In genomic region chr21:45741691-45742090, GRCh38 we compare ENCODE assay signal across 19 cellular contexts.
"Had no signal": no experiment of that assay in that cellular context is flagged by ENCODE, and none has a peak within 500 bp of the region (broad histone marks: within the 10 kb centered on the region; RNA-seq: fewer than 3 reads in every experiment).

No MANE protein-coding gene starts in this region.

- H3K27me3 Mint-ChIP-seq: activated naive CD8-positive, alpha-beta T cell treated with anti-CD3 and anti-CD28 coated beads, Interleukin-2, amount 10 ng/mL, durations not matched to agents 7 days and 5 days; activated T-cell treated with anti-CD3 and anti-CD28 coated beads, Interleukin-2, amount 50 U/mL, for 24 hours; memory B cell had no signal

- H3K27ac ChIP-seq: colonic mucosa, heart left ventricle, left ventricle myocardium inferior, psoas muscle, sigmoid colon, thyroid gland, vagina had no signal

- H3K4me3 Mint-ChIP-seq: activated CD8-positive, alpha-beta memory T cell treated with anti-CD3 and anti-CD28 coated beads, Interleukin-2, amount 10 ng/mL, durations not matched to agents 7 days and 5 days; activated naive CD8-positive, alpha-beta T cell treated with anti-CD3 and anti-CD28 coated beads, Interleukin-2, amount 10 ng/mL, durations not matched to agents 7 days and 5 days; activated T-cell treated with anti-CD3 and anti-CD28 coated beads, Interleukin-2, amount 50 U/mL, for 24 hours; memory B cell; nephron progenitor cell had no signal

- FAIRE-seq: astrocyte, kidney had no signal

- H3K4me1 Mint-ChIP-seq: activated CD8-positive, alpha-beta memory T cell treated with anti-CD3 and anti-CD28 coated beads, Interleukin-2, amount 10 ng/mL, durations not matched to agents 7 days and 5 days; memory B cell had no signal

- H3K9me3 Mint-ChIP-seq: activated naive CD8-positive, alpha-beta T cell treated with anti-CD3 and anti-CD28 coated beads, Interleukin-2, amount 10 ng/mL, durations not matched to agents 7 days and 5 days; memory B cell had no signal

- H3K36me3 Mint-ChIP-seq: activated naive CD8-positive, alpha-beta T cell treated with anti-CD3 and anti-CD28 coated beads, Interleukin-2, amount 10 ng/mL, durations not matched to agents 7 days and 5 days had no signal

- ATAC-seq: activated CD8-positive, alpha-beta memory T cell treated with anti-CD3 and anti-CD28 coated beads, Interleukin-2, amount 10 ng/mL, durations not matched to agents 7 days and 5 days; psoas muscle had no signal

- H3K27ac Mint-ChIP-seq: activated CD8-positive, alpha-beta memory T cell treated with anti-CD3 and anti-CD28 coated beads, Interleukin-2, amount 10 ng/mL, durations not matched to agents 7 days and 5 days; activated naive CD8-positive, alpha-beta T cell treated with anti-CD3 and anti-CD28 coated beads, Interleukin-2, amount 10 ng/mL, durations not matched to agents 7 days and 5 days; activated T-cell treated with anti-CD3 and anti-CD28 coated beads, Interleukin-2, amount 50 U/mL, for 24 hours; memory B cell; nephron progenitor cell had no signal

- DNase-seq: activated CD8-positive, alpha-beta memory T cell treated with anti-CD3 and anti-CD28 coated beads, Interleukin-2, amount 10 ng/mL, durations not matched to agents 7 days and 5 days; activated effector memory CD4-positive, alpha-beta T cell treated with Interleukin-2 at 50 U/mL for 16 hours; activated naive CD8-positive, alpha-beta T cell treated with anti-CD3 and anti-CD28 coated beads, Interleukin-2, amount 10 ng/mL, durations not matched to agents 7 days and 5 days; activated T-cell treated with anti-CD3 and anti-CD28 coated beads, Interleukin-2, amount 50 U/mL, for 24 hours; colonic mucosa; effector CD4-positive, alpha-beta T cell; foreskin melanocyte; heart left ventricle; kidney; left ventricle myocardium inferior; nephron progenitor cell; psoas muscle; sigmoid colon; SW 1271; T-helper 9 cell; thyroid gland had no signal
